8 cellular contexts compared by ENCODE assay signal in genomic region chr7:8260871-8261707, GRCh38. TPM values are rescaled to one million over a fixed set of nuclear protein-coding genes. Genes with fewer than 3 reads are reported as not detected.
A peak's percentile ranks its signal among the peaks of the same experiment; 100 is the strongest.
DNase-seq lines count a peak whose midpoint lies in the region; ATAC-seq, FAIRE-seq and TF ChIP-seq lines count a peak whose summit lies in the region.

No MANE protein-coding gene starts in this region.

- no peaks in the 10 kb centered on the region for H3K36me3 Mint-ChIP-seq in CD4-positive, alpha-beta T cell (ENCODE audit: low read depth)
- H3K36me3 Mint-ChIP-seq in T-helper 17 cell (ENCODE audit: low read depth), result no peaks in the 10 kb centered on the region

- no peak overlapping the region for H3K4ac ChIP-seq in H1 (replicated peaks; ENCODE audit: insufficient read length, low read depth, low read length)

- peak overlapping the region; percentile 82 for H3K4me2 ChIP-seq in H1 (ENCODE audit: insufficient read depth in 1 of 2, low read depth in 2 of 2, low read length in 2 of 2)

- H3K27ac ChIP-seq in CD4-positive, alpha-beta T cell (ENCODE audit: low read depth, low read length), result no peak overlapping the region
- H3K27ac ChIP-seq in H1 (ENCODE audit: low read depth, low read length) (no peak overlapping the region), lung (ENCODE audit: low read depth in 1 of 2, low read length in 1 of 2) (peak overlapping the region; percentile 95 to 98)

- 0 out of 2 replicates have a peak overlapping the region, but pooled peaks have one; percentile 29 for H3K18ac ChIP-seq in H1 (ENCODE audit: extremely low read depth, low read length)

- no peak for ATAC-seq in CD4-positive, alpha-beta T cell (ENCODE audit: poor library complexity)
- ATAC-seq in GM19395 (IDR thresholded peaks at IDR 0.05; ENCODE audit: unreplicated experiment), result peak; percentile 27
- ATAC-seq in T-helper 17 cell, result no peak
- ATAC-seq in lung (ENCODE audit: insufficient read depth, low FRiP score), result peak; percentile 51

- no peak overlapping the region for H3K27ac Mint-ChIP-seq in CD4-positive, alpha-beta T cell
- H3K27ac Mint-ChIP-seq in T-helper 17 cell, result no peak overlapping the region

- H3K4me3 Mint-ChIP-seq in CD4-positive, alpha-beta T cell, result peak overlapping the region; percentile 76
- peak overlapping the region; percentile 85 for H3K4me3 Mint-ChIP-seq in T-helper 17 cell

- H4K91ac ChIP-seq in H1 (replicated peaks; ENCODE audit: insufficient read length, low read length), result no peak overlapping the region

- peaks cover 56% of the 10 kb centered on the region for H3K27me3 ChIP-seq in CD4-positive, alpha-beta T cell (ENCODE audit: control insufficient read depth, insufficient read depth, low read length)
- H3K27me3 ChIP-seq in H1 (replicated peaks in 1 of 4; ENCODE audit: control insufficient read depth in 3 of 4, extremely low read depth in 1 of 4, insufficient read depth in 3 of 4, low read length in 3 of 4) (0 out of 7 replicates have a peak, but pooled peaks cover 0 to 3% (median 1%) of the 10 kb centered on the region in 4 experiments), lung (ENCODE audit: control insufficient read depth, insufficient read depth) (no peaks in the 10 kb centered on the region)

- H2BK5ac ChIP-seq in H1 (ENCODE audit: low read depth, low read length), result no peak overlapping the region

- peaks cover 9% of the 10 kb centered on the region for H3K4me1 Mint-ChIP-seq in CD4-positive, alpha-beta T cell (ENCODE audit: low read depth)
- peaks cover 5% of the 10 kb centered on the region for H3K4me1 Mint-ChIP-seq in T-helper 17 cell

- intact Hi-C loops in CD4-positive, alpha-beta T cell (cut with DNase I, micrococcal nuclease), result no loop called here

- no peak overlapping the region for H2BK120ac ChIP-seq in H1 (replicated peaks; ENCODE audit: low read depth, low read length)

- no peak; a peak in 1 of 3 replicates for TF ChIP-seq POLR2A in H1 (IDR thresholded peaks at IDR 0.05; ENCODE audit: control extremely low read depth in 1 of 2, low read depth in 2 of 2, low read length in 2 of 2)

- no peaks in the 10 kb centered on the region for H3K36me3 ChIP-seq in H1 (ENCODE audit: control insufficient read depth in 2 of 4, insufficient read depth in 4 of 4, low read length in 3 of 4)
- no peaks in the 10 kb centered on the region for H3K36me3 ChIP-seq in lung (ENCODE audit: control insufficient read depth in 2 of 2, insufficient read depth in 2 of 2, low read length in 2 of 2)

- H3K9me3 Mint-ChIP-seq in CD4-positive, alpha-beta T cell, result no peaks in the 10 kb centered on the region

- no peak overlapping the region for H3K14ac ChIP-seq in H1 (ENCODE audit: insufficient read length)

- H3K27me3 Mint-ChIP-seq in CD4-positive, alpha-beta T cell, result peaks cover 36% of the 10 kb centered on the region
- H3K27me3 Mint-ChIP-seq in T-helper 17 cell, result peaks cover 59% of the 10 kb centered on the region

- no peak overlapping the region for H2AK5ac ChIP-seq in H1 (ENCODE audit: low read depth, low read length)

- H3K4me3 ChIP-seq in H1 (ENCODE audit: extremely low read depth in 1 of 4, insufficient read depth in 2 of 4, low read depth in 3 of 4, low read length in 4 of 4), result peak overlapping the region; percentile 70 to 82 (median 76)
- H3K4me3 ChIP-seq in lung, result peak overlapping the region; percentile 81

- H3K9ac ChIP-seq in H1 (replicated peaks in 1 of 4; ENCODE audit: extremely low read depth in 1 of 4, low read depth in 3 of 4, low read length in 3 of 4), result peak overlapping the region; percentile 25 to 85 (median 70); a peak in 5 of 7 replicates

- no peak for TF ChIP-seq RAD21 in H1 (IDR thresholded peaks at IDR 0.05 in 1 of 2, conservative IDR thresholded peaks at IDR 0.05 in 1 of 2; ENCODE audit: low read depth in 2 of 2, low read length in 2 of 2)

- no peak for TF ChIP-seq CTCF in CD4-positive, alpha-beta T cell (IDR thresholded peaks at IDR 0.05)
- TF ChIP-seq CTCF in H1 (IDR thresholded peaks at IDR 0.05; ENCODE audit: control extremely low read depth in 1 of 3, insufficient read depth in 1 of 3, low read depth in 1 of 3, low read length in 3 of 3), result no peak
- no peak for TF ChIP-seq CTCF in lung (IDR thresholded peaks at IDR 0.05; ENCODE audit: control extremely low read depth, extremely low read depth)

- H2BK15ac ChIP-seq in H1 (ENCODE audit: low read length), result no peak overlapping the region

- H3K79me1 ChIP-seq in H1 (ENCODE audit: low read depth, low read length), result no peaks in the 10 kb centered on the region

- no peaks in the 10 kb centered on the region; the same call in 1 of the 2 replicates for H3K23me2 ChIP-seq in H1 (ENCODE audit: low read depth, low read length)

- no peak for FAIRE-seq in H1 (lab: Jason Lieb, UNC)

- H2BK20ac ChIP-seq in H1 (ENCODE audit: low read length), result no peak overlapping the region

- no peak for TF ChIP-seq EP300 in H1 (IDR thresholded peaks at IDR 0.05; ENCODE audit: borderline replicate concordance in 1 of 2, low read depth in 2 of 2, low read length in 2 of 2)

- H3K4me1 ChIP-seq in H1 (replicated peaks in 1 of 4; ENCODE audit: control insufficient read depth in 3 of 4, insufficient read depth in 4 of 4, low read length in 3 of 4) (peaks cover 0 to 6% (median 0%) of the 10 kb centered on the region in 4 experiments; a peak in 2 of 7 replicates), lung (ENCODE audit: control insufficient read depth in 2 of 2, insufficient read depth in 2 of 2, low read length in 2 of 2) (peaks cover 2 to 3% of the 10 kb centered on the region in 2 donors)

- CTCF ChIA-PET in CD4-positive, alpha-beta T cell (lab: Charles Lee), result no interaction called here
- CTCF ChIA-PET in H1 (lab: Charles Lee; ENCODE audit: partially characterized antibody), result interaction anchor here (1.0 to 1.1 kb wide), 3 partner anchors 13 to 25 kb away, joined by 3 read pairs; no protein-coding TSS in a partner anchor

- no peak overlapping the region for H2BK12ac ChIP-seq in H1 (ENCODE audit: low read depth, low read length)

- H4K8ac ChIP-seq in H1 (ENCODE audit: extremely low read depth, insufficient read depth, low read length), result 0 out of 2 replicates have a peak overlapping the region, but pooled peaks have one; percentile 22

- H3K9me3 ChIP-seq in CD4-positive, alpha-beta T cell (ENCODE audit: control insufficient read depth, low read length), result no peaks in the 10 kb centered on the region
- H3K9me3 ChIP-seq in T-helper 17 cell (ENCODE audit: control insufficient read depth, low read length, poor library complexity, severe bottlenecking), result no peaks in the 10 kb centered on the region
- H3K9me3 ChIP-seq in H1 (ENCODE audit: insufficient read depth in 2 of 2, low read depth in 1 of 2, low read length in 1 of 2), result no peaks in the 10 kb centered on the region
- no peaks in the 10 kb centered on the region for H3K9me3 ChIP-seq in lung (ENCODE audit: control insufficient read depth in 2 of 2, insufficient read depth in 1 of 2, low read length in 1 of 2)

- no peak overlapping the region for H3K56ac ChIP-seq in H1 (replicated peaks; ENCODE audit: insufficient read length, low read depth, low read length)

- H3K79me2 ChIP-seq in H1 (ENCODE audit: control insufficient read depth in 1 of 2, insufficient read depth in 2 of 2, low read length in 2 of 2), result no peaks in the 10 kb centered on the region; a peak in 1 of 4 replicates

- DNase-seq in CD4-positive, alpha-beta T cell, result no peak
- peak; percentile 47 to 68 for DNase-seq in Kasumi-1 (lab: John Stamatoyannopoulos, UW)
- no peak for DNase-seq in T-helper 17 cell
- DNase-seq in H1 (ENCODE audit: low read depth in 1 of 2, low spot score in 2 of 2), result no peak
- peak; percentile 65 for DNase-seq in lung (ENCODE audit: low spot score)
- DNase-seq in superior temporal gyrus (ENCODE audit: extremely low spot score), result peak; percentile 43
- DNase-seq in NOMO-1 treated with dmso at 0.1 percent for 144 hours (lab: John Stamatoyannopoulos, UW; ENCODE audit: unreplicated experiment), result no peak

- POLR2A ChIA-PET in CD4-positive, alpha-beta T cell (lab: Charles Lee), result no interaction called here
- POLR2A ChIA-PET in H1 (lab: Charles Lee; ENCODE audit: partially characterized antibody), result interaction anchor here (1.0 to 1.3 kb wide), 3 partner anchors 15 to 39 kb away, joined by 3 to 4 read pairs (median 3); no protein-coding TSS in a partner anchor

- no peak overlapping the region for H4K5ac ChIP-seq in H1 (ENCODE audit: insufficient read length, low read depth, low read length)

- H2AFZ ChIP-seq in H1 (ENCODE audit: low read length), result 0 out of 2 replicates have a peak overlapping the region, but pooled peaks have one; percentile 1

- no peaks in the 10 kb centered on the region for H4K20me1 ChIP-seq in H1 (replicated peaks in 1 of 2; ENCODE audit: control insufficient read depth in 1 of 2, insufficient read depth in 2 of 2, low read length in 2 of 2)

- H3K23ac ChIP-seq in H1 (ENCODE audit: insufficient read length), result no peak overlapping the region

- 15% methylated on average over 32 of the region's 32 CpGs; no CpG with 5 or more reads in 1 of the 2 experiments for WGBS in H1 (ENCODE audit: extremely low coverage in 1 of 2, insufficient coverage in 1 of 2, insufficient read length in 1 of 2, insufficient replicate concordance in 2 of 2, low coverage in 1 of 2, low lambda C conversion rate in 2 of 2, missing lambda C conversion rate in 1 of 2), 2 experiments
- WGBS in lung, 2 donors, result 5 to 7% methylated on average over 29 to 32 of the region's 32 CpGs

TF ChIP-seq in H1, 55 proteins besides CTCF, POLR2A, EP300 and RAD21 (continues in another document):
- no peak for TF ChIP-seq SP4 (IDR thresholded peaks at IDR 0.05; ENCODE audit: low read length)
- peak; percentile 30 for TF ChIP-seq ASH2L (IDR thresholded peaks at IDR 0.05; ENCODE audit: low read length)
- TF ChIP-seq ATF3 (IDR thresholded peaks at IDR 0.05; ENCODE audit: insufficient read depth, low read depth, low read length), result no peak
- 0 out of 4 replicates have a peak, but pooled peaks of 1 of the 2 experiments have one; percentile 10 for TF ChIP-seq HDAC2 (IDR thresholded peaks at IDR 0.05; ENCODE audit: borderline replicate concordance in 1 of 2, low read depth in 2 of 2, low read length in 2 of 2)

RNA-seq across cellular contexts. Expression of gene ICA1, which starts 0.9 kb away (rescaled TPM):
- 1 to 10 TPM in 1 of 2 experiments, under 1 TPM in 1; 0.95 to 1.7 TPM for total RNA-seq in CD4-positive, alpha-beta T cell
- total RNA-seq in T-helper 17 cell (10 to 100 TPM in 1 of 2 donors, 1 to 10 TPM in 1; 4.5 to 12.8 TPM), lung (10 to 100 TPM; 25.3 to 54.6 TPM)
- 36.9 and 37.1 TPM in 2 replicates for total RNA-seq in H1 (2021; fragmentation: NEBNext Ultra II Directional; extraction: Animal tissue kit (Norgen Biotek cat#: 25700))
- polyA plus RNA-seq in H1 (2011; rRNA removed) (9.4 and 14.9 TPM in 2 replicates), lung (10 to 100 TPM; 16.5 to 36.4 TPM)
- polyA plus RNA-seq in H1 (2011; cell fraction: cytosol; rRNA removed), result 20.1 TPM
- polyA plus RNA-seq in H1 (2011; cell fraction: nucleus; rRNA removed), result 32.5 TPM
- 30.2 to 43.2 TPM (median 36.3 TPM) in 4 replicates for polyA plus RNA-seq in H1 (2012, experiment 1 of 2)
- polyA plus RNA-seq in H1 (2012, experiment 2 of 2), result 5.6 TPM
- polyA plus RNA-seq in H1 (2013, experiment 1 of 2), result 40.4 TPM
- polyA plus RNA-seq in H1 (2013, experiment 2 of 2), result 37.6 TPM
- polyA minus RNA-seq in H1 (2011; rRNA and poly(A)+ RNA removed), result 15.7 and 18.4 TPM in 2 replicates
- polyA minus RNA-seq in H1 (2011; cell fraction: cytosol; rRNA and poly(A)+ RNA removed), result 10.9 TPM
- polyA minus RNA-seq in H1 (2011; cell fraction: nucleus; rRNA and poly(A)+ RNA removed), result 29.2 TPM

Comparison
In these comparisons a context has a peak if more than half of its experiments do, and no peak if none do; other contexts are left out.
1. ATAC-seq: peak in GM19395 (single experiment) and lung (single experiment); none in CD4-positive, alpha-beta T cell (single experiment) and T-helper 17 cell (single experiment).
2. DNase-seq: peak in Kasumi-1 (2 of 2), lung (single experiment) and superior temporal gyrus (single experiment); none in CD4-positive, alpha-beta T cell (0 of 10), T-helper 17 cell (0 of 3), H1 (0 of 2) and NOMO-1 treated with dmso at 0.1 percent for 144 hours (single experiment).
3. H3K27ac ChIP-seq: peak in lung (2 of 2); none in CD4-positive, alpha-beta T cell (single experiment) and H1 (single experiment).